Comparison of ENCODE assay signal across 10 cellular contexts in genomic region chr11:12694182-12694531, GRCh38. TPM values are rescaled to one million over a fixed set of nuclear protein-coding genes. Genes with fewer than 3 reads are reported as not detected.
DNase-seq lines count a peak whose midpoint lies in the region; ATAC-seq, FAIRE-seq and TF ChIP-seq lines count a peak whose summit lies in the region.
"Had no signal": no experiment of that assay in that cellular context is flagged by ENCODE, and none has a peak within 500 bp of the region (broad histone marks: within the 10 kb centered on the region; RNA-seq: fewer than 3 reads in every experiment).

No MANE protein-coding gene starts in this region.

- FAIRE-seq in astrocyte (lab: Jason Lieb, UNC): no peak
- FAIRE-seq in keratinocyte (lab: Jason Lieb, UNC): no peak

- H3K4me1 ChIP-seq in astrocyte (ENCODE audit: insufficient read depth, low read length) (peaks cover 66% of the 10 kb centered on the region), keratinocyte (ENCODE audit: control insufficient read depth, extremely low read depth, insufficient read depth, low read length) (peaks cover 79% of the 10 kb centered on the region), stomach smooth muscle (ENCODE audit: control insufficient read depth, insufficient read depth, low read length) (peaks cover 42% of the 10 kb centered on the region)

- no peaks in the 10 kb centered on the region for H3K27me3 Mint-ChIP-seq in astrocyte (ENCODE audit: low read depth, unreplicated experiment)

- peak overlapping the region; percentile 98 for H3K27ac Mint-ChIP-seq in astrocyte (ENCODE audit: unreplicated experiment)
- H3K27ac Mint-ChIP-seq: activated B cell treated with CpG ODN at 0.5 μM for 24 hours, IgD-negative memory B cell had no signal

- peak overlapping the region; percentile 78 for H3K4me3 Mint-ChIP-seq in astrocyte (ENCODE audit: unreplicated experiment)
- H3K4me3 Mint-ChIP-seq: activated B cell treated with CpG ODN at 0.5 μM for 24 hours, IgD-negative memory B cell had no signal

- H3K9ac ChIP-seq in astrocyte (ENCODE audit: low read length) (peak overlapping the region; percentile 84), keratinocyte (ENCODE audit: control insufficient read depth, extremely low read depth, insufficient read depth, low read length) (peak overlapping the region; percentile 90), stomach smooth muscle (ENCODE audit: low read length in 2 of 2) (peak overlapping the region; percentile 63 to 76)

- peaks cover 2% of the 10 kb centered on the region for H3K9me3 Mint-ChIP-seq in astrocyte (ENCODE audit: unreplicated experiment)

- H2AFZ ChIP-seq in astrocyte (ENCODE audit: low read depth, low read length) (peak overlapping the region; percentile 19), keratinocyte (ENCODE audit: control insufficient read depth, low read length) (peak overlapping the region; percentile 47)

- no peak for ATAC-seq in GM21367 (IDR thresholded peaks at IDR 0.05; ENCODE audit: unreplicated experiment)

- no peaks in the 10 kb centered on the region for H3K27me3 ChIP-seq in astrocyte (ENCODE audit: insufficient read depth, low read length)
- H3K27me3 ChIP-seq in keratinocyte (ENCODE audit: control insufficient read depth, extremely low read depth, insufficient read depth, low read length): no peaks in the 10 kb centered on the region
- H3K27me3 ChIP-seq in stomach smooth muscle (ENCODE audit: control insufficient read depth in 1 of 2, insufficient read depth in 2 of 2, low read length in 2 of 2): no peaks in the 10 kb centered on the region

- dilution Hi-C loops in keratinocyte (cut with MboI; ENCODE audit: extremely low pct_ligation_motif_present, low sequenced_read_pairs): no loop called here

- peak overlapping the region; percentile 36 for H3K4me3 ChIP-seq in astrocyte (ENCODE audit: insufficient read depth, low read depth, low read length)
- peak overlapping the region; percentile 9 to 65 (median 55) for H3K4me3 ChIP-seq in keratinocyte (ENCODE audit: control insufficient read depth in 2 of 3, extremely low read depth in 1 of 3, insufficient read depth in 2 of 3, low read depth in 1 of 3, low read length in 3 of 3)
- peak overlapping the region; percentile 8 to 69 for H3K4me3 ChIP-seq in stomach smooth muscle (ENCODE audit: low read length in 2 of 2)

- H3K9me1 ChIP-seq in keratinocyte (ENCODE audit: control insufficient read depth, extremely low read depth, insufficient read depth, low read length): no peaks in the 10 kb centered on the region

- H3K9me3 ChIP-seq in astrocyte (ENCODE audit: insufficient read depth, low read depth, low read length): no peaks in the 10 kb centered on the region
- H3K9me3 ChIP-seq in keratinocyte (ENCODE audit: control insufficient read depth, low read depth, low read length): no peaks in the 10 kb centered on the region
- H3K9me3 ChIP-seq in stomach smooth muscle (ENCODE audit: control insufficient read depth in 2 of 2, low read length in 2 of 2): no peaks in the 10 kb centered on the region

- H3K79me2 ChIP-seq in astrocyte (ENCODE audit: insufficient read depth, low read length): peaks cover 85% of the 10 kb centered on the region
- peaks cover 86% of the 10 kb centered on the region for H3K79me2 ChIP-seq in keratinocyte (ENCODE audit: control insufficient read depth, insufficient read depth, low read length)

- H3K36me3 ChIP-seq in astrocyte (ENCODE audit: insufficient read depth, low read length) (no peaks in the 10 kb centered on the region), keratinocyte (ENCODE audit: control insufficient read depth in 2 of 2, extremely low read depth in 1 of 2, insufficient read depth in 2 of 2, low read length in 2 of 2) (peaks cover 1 to 11% of the 10 kb centered on the region in 2 experiments), stomach smooth muscle (ENCODE audit: control insufficient read depth in 2 of 2, insufficient read depth in 2 of 2, low read length in 2 of 2) (no peaks in the 10 kb centered on the region)

- H3K27ac ChIP-seq in astrocyte (ENCODE audit: low read depth, low read length) (peak overlapping the region; percentile 97), keratinocyte (ENCODE audit: control insufficient read depth, insufficient read depth, low read length) (peak overlapping the region; percentile 98), stomach smooth muscle (ENCODE audit: low read length) (peak overlapping the region; percentile 95)

- peaks cover 81% of the 10 kb centered on the region for H3K4me1 Mint-ChIP-seq in astrocyte (ENCODE audit: low read depth, unreplicated experiment)
- H3K4me1 Mint-ChIP-seq: activated B cell treated with CpG ODN at 0.5 μM for 24 hours had no signal

- peaks cover 38% of the 10 kb centered on the region for H4K20me1 ChIP-seq in astrocyte (ENCODE audit: insufficient read depth, low read length)
- H4K20me1 ChIP-seq in keratinocyte (ENCODE audit: control insufficient read depth, extremely low read depth, insufficient read depth, low read length): no peaks in the 10 kb centered on the region

- peak; percentile 33 to 34 for DNase-seq in Kasumi-1 (lab: John Stamatoyannopoulos, UW)
- DNase-seq in astrocyte (ENCODE audit: low read depth): no peak
- DNase-seq in keratinocyte (ENCODE audit: low read depth, low spot score): no peak
- DNase-seq in T1000 (lab: John Stamatoyannopoulos, UW): no peak
- no peak for DNase-seq in activated CD4-positive, alpha-beta T cell treated with anti-CD3 and anti-CD28 coated beads for 48 hours
- no peak for DNase-seq in COLO829 (ENCODE audit: low spot score)
- DNase-seq: activated B cell treated with CpG ODN at 0.5 μM for 24 hours had no signal

- peaks cover 3% of the 10 kb centered on the region for H3K36me3 Mint-ChIP-seq in astrocyte (ENCODE audit: low read depth, unreplicated experiment)
- H3K36me3 Mint-ChIP-seq: IgD-negative memory B cell had no signal

- TF ChIP-seq CTCF in astrocyte (IDR thresholded peaks at IDR 0.05; ENCODE audit: insufficient read depth, low read depth, low read length): no peak
- no peak for TF ChIP-seq CTCF in keratinocyte (optimal IDR thresholded peaks at IDR 0.05 in 1 of 3, IDR thresholded peaks at IDR 0.05 in 1 of 3, conservative IDR thresholded peaks at IDR 0.05 in 1 of 3; ENCODE audit: extremely low read depth in 1 of 3, insufficient read depth in 2 of 3, low read length in 3 of 3)

- H3K4me2 ChIP-seq in astrocyte (ENCODE audit: low read length): peak overlapping the region; percentile 82
- H3K4me2 ChIP-seq in keratinocyte (ENCODE audit: control insufficient read depth, extremely low read depth, insufficient read depth, low read depth, low read length): peak overlapping the region; percentile 84

RNA-seq across cellular contexts. Expression of gene TEAD1, which starts 19.9 kb away (rescaled TPM):
- total RNA-seq in astrocyte: 141 and 149 TPM in 2 replicates
- polyA plus RNA-seq in keratinocyte: 18.7 to 33.6 TPM (median 32.7 TPM) in 3 replicates
- polyA plus RNA-seq in keratinocyte (2011; ENCODE audit: low read depth): 18.1 TPM
- polyA plus RNA-seq in keratinocyte (2011; cell fraction: cytosol; rRNA removed): 21.7 and 32.2 TPM in 2 replicates
- polyA plus RNA-seq in keratinocyte (2011; cell fraction: nucleus; rRNA removed): 37.7 and 43.0 TPM in 2 replicates
- 16.2 and 37.8 TPM in 2 replicates for polyA plus RNA-seq in keratinocyte (2012; ENCODE audit: low replicate concordance)
- polyA minus RNA-seq in keratinocyte: 36.9 to 96.2 TPM (median 41.3 TPM) in 3 replicates
- polyA minus RNA-seq in keratinocyte (2011; cell fraction: cytosol; rRNA and poly(A)+ RNA removed): 44.3 TPM
- 49.3 and 96.6 TPM in 2 replicates for polyA minus RNA-seq in keratinocyte (2011; cell fraction: nucleus; rRNA and poly(A)+ RNA removed)
- polyA plus RNA-seq: IgD-negative memory B cell had no signal

Comparison
In these comparisons a context has a peak if more than half of its experiments do, and no peak if none do; other contexts are left out.
1. DNase-seq: peak in Kasumi-1 (2 of 2); none in astrocyte (single experiment), keratinocyte (single experiment), T1000 (single experiment), activated CD4-positive, alpha-beta T cell treated with anti-CD3 and anti-CD28 coated beads for 48 hours (single experiment) and COLO829 (single experiment).
2. Peak in every context shown above with its lines, with median percentiles within 50 percentile points of each other: H3K27ac ChIP-seq, H3K4me3 ChIP-seq and H3K9ac ChIP-seq.